In genomic region chr2:53767405-53768232, GRCh38 we compare ENCODE assay signal across 8 cellular contexts. TPM values are rescaled to one million over a fixed set of nuclear protein-coding genes. Genes with fewer than 3 reads are reported as not detected.
A peak's percentile ranks its signal among the peaks of the same experiment; 100 is the strongest.
DNase-seq lines count a peak whose midpoint lies in the region; ATAC-seq and TF ChIP-seq lines count a peak whose summit lies in the region.

Gene CHAC2, plus strand, starts transcription at chr2:53767804. Its CDS starts 83 bp downstream, at chr2:53767887.

- no peaks in the 10 kb centered on the region for H3K9me3 ChIP-seq in BE2C

- TF ChIP-seq CTCF in BE2C (IDR thresholded peaks at IDR 0.05; ENCODE audit: low read depth, low read length) (no peak), choroid plexus epithelial cell (conservative IDR thresholded peaks at IDR 0.05; ENCODE audit: low read depth, low read length) (peak; percentile 44)

- H3K27me3 ChIP-seq in BE2C, result no peaks in the 10 kb centered on the region

- H3K4me3 ChIP-seq in BE2C (ENCODE audit: low read depth, low read length) (peak within 1 kb of the TSS; percentile 82), choroid plexus epithelial cell (ENCODE audit: low read depth, low read length) (peak within 1 kb of the TSS; percentile 81)

- ATAC-seq in HG03432 (IDR thresholded peaks at IDR 0.05; ENCODE audit: unreplicated experiment), result peak; percentile 97

- DNase-seq in BE2C (peak; percentile 84), NCI-H460 (ENCODE audit: extremely low read depth, low read depth) (peak; percentile 77), choroid plexus epithelial cell (ENCODE audit: low read depth) (peak; percentile 79), kidney tubule cell (ENCODE audit: low spot score) (peak; percentile 90)
- peak; percentile 78 to 79 for DNase-seq in activated CD4-positive, alpha-beta T cell treated with anti-CD3 and anti-CD28 coated beads for 24 hours (ENCODE audit: low read depth in 2 of 2)
- peak; percentile 66 to 83 (median 74) for DNase-seq in stimulated activated CD4-positive, alpha-beta T cell treated with anti-CD3 and anti-CD28 coated beads, Interleukin-1b, Interleukin-23, amount 100 ng/mL, for 24 hours (ENCODE audit: low read depth in 4 of 4, low spot score in 1 of 4)

- H3K36me3 ChIP-seq in BE2C, result no peaks in the 10 kb centered on the region

- no peaks in the 10 kb centered on the region for H3K4me1 ChIP-seq in BE2C

- peak; percentile 82 for TF ChIP-seq POLR2A in GM19193 (IDR thresholded peaks at IDR 0.05; ENCODE audit: extremely low read depth, insufficient read depth, insufficient read length)

RNA-seq across cellular contexts. Expression of gene CHAC2, which starts in this region (rescaled TPM):
- 2.1 TPM for polyA plus RNA-seq in BE2C (2012; ENCODE audit: insufficient read depth, insufficient read length, low read depth)
- total RNA-seq in NCI-H460 (2014; rRNA removed; shearing (Covaris generic)), result 26.1 and 31.3 TPM in 2 replicates
- 17.1 and 34.8 TPM in 2 replicates for polyA plus RNA-seq in NCI-H460 (2014; cell fraction: nucleus; rRNA removed)

Comparison
In these comparisons a context has a peak if more than half of its experiments do, and no peak if none do; other contexts are left out.
1. Peak in every context shown above with its lines: DNase-seq, ATAC-seq and H3K4me3 ChIP-seq.